In the genomic region with DNA sequence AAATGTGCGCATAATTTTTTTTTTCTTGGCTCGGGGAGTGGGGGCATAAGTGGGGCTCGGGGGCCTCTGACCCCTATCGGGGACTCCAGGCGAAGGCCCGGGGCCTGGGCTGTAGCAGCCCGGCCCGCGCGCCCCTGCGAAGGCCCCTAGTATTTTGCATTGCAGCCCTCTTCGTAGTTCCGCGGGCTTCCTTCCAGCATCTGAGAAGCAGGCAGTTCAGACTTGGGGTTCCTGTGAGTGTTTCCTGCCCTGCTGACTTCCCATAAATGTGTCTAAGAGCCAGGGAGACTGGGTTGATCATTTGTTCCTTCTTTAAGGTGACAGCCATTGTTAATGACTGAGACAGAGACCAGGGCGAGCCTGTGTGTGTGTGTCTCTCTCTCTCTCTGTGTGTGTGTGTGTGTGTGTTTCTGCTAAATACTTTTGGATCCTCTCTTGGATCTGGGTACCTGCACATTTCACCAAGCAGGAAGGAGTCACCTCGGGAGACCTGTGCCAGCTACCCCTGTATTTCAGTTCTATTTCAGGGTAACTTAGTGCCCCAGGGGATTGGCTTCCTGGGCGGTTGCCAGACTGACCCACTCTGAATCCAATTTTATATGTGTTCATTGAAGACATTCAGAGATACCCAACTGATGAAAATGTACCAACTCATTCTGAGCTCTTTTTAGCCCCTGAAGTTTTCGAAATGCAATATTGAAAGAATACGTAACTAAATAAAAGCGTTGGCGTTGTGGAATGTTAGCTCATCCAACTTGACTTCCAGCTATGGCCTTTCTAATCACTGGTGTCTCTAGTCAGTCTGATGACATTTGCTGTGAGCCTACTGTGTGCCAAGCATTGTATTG, we compare ENCODE assay signal across 8 cellular contexts. TPM values are rescaled to one million over a fixed set of nuclear protein-coding genes. Genes with fewer than 3 reads are reported as not detected.
A peak's percentile ranks its signal among the peaks of the same experiment; 100 is the strongest.
DNase-seq lines count a peak whose midpoint lies in the region; ATAC-seq and TF ChIP-seq lines count a peak whose summit lies in the region.

No MANE protein-coding gene starts in this region.

- CTCF ChIA-PET in GM10248 (lab: Yijun Ruan, JAX): interaction anchor here (1.1 to 1.5 kb wide), 2 partner anchors 10 to 61 kb away, joined by 4 to 5 read pairs; no protein-coding TSS in a partner anchor

- intact Hi-C loops in lower leg skin (cut with DNase I; ENCODE audit: low total_unique reads): no loop called here

- H3K4me1 ChIP-seq in HUES64 (ENCODE audit: insufficient read depth, low read length): peaks cover 28% of the 10 kb centered on the region
- peaks cover 18 to 19% of the 10 kb centered on the region in 2 donors for H3K4me1 ChIP-seq in duodenal mucosa (ENCODE audit: control insufficient read depth in 1 of 2, insufficient read depth in 2 of 2, low read length in 2 of 2)

- peak overlapping the region; percentile 73 for H3K27ac ChIP-seq in HUES64 (ENCODE audit: low read depth, low read length)
- peak overlapping the region; percentile 59 for H3K27ac ChIP-seq in duodenal mucosa (ENCODE audit: low read depth, low read length)

- no peaks in the 10 kb centered on the region for H3K36me3 ChIP-seq in HUES64 (ENCODE audit: insufficient read depth, low read length)
- H3K36me3 ChIP-seq in duodenal mucosa (ENCODE audit: control insufficient read depth in 1 of 2, insufficient read depth in 2 of 2, low read length in 2 of 2): no peaks in the 10 kb centered on the region

- TF ChIP-seq CTCF in GM10248 (IDR thresholded peaks at IDR 0.05; ENCODE audit: control extremely low read depth, extremely low read depth, low read depth, missing control alignments) (no peak), lower leg skin (IDR thresholded peaks at IDR 0.05) (no peak)

- POLR2A ChIA-PET in GM10248 (lab: Yijun Ruan, JAX): no interaction called here

- WGBS in HUES64: 26% methylated on average over 21 of the region's 21 CpGs
- 10 to 13% methylated on average over 20 to 21 of the region's 21 CpGs for WGBS in lower leg skin, 2 donors

- H3K9me3 ChIP-seq in HUES64 (ENCODE audit: insufficient read depth, low read depth, low read length) (no peaks in the 10 kb centered on the region), duodenal mucosa (ENCODE audit: control insufficient read depth in 1 of 2, low read length in 2 of 2) (no peaks in the 10 kb centered on the region)

- H3K4me3 ChIP-seq in HUES64 (ENCODE audit: low read length) (peak overlapping the region; percentile 73), duodenal mucosa (ENCODE audit: low read depth in 1 of 2, low read length in 2 of 2) (peak overlapping the region; percentile 79 to 87), lower leg skin (ENCODE audit: low read depth, poor library complexity, severe bottlenecking) (peak overlapping the region; percentile 86)

- TF ChIP-seq POLR2A in lower leg skin (IDR thresholded peaks at IDR 0.05): no peak

- ATAC-seq in GM21576 (IDR thresholded peaks at IDR 0.05; ENCODE audit: unreplicated experiment): peak; percentile 54

- DNase-seq in GM10248 (ENCODE audit: extremely low spot score): peak; percentile 45
- peak; percentile 38 for DNase-seq in activated CD4-positive, CD25-positive, alpha-beta regulatory T cell treated with anti-CD3 and anti-CD28 coated beads, Interleukin-2, amount 50 U/mL, for 72 hours
- peak; percentile 51 to 86 for DNase-seq in lower leg skin (ENCODE audit: low spot score in 2 of 2)
- peak; percentile 50 for DNase-seq in stimulated activated CD8-positive, alpha-beta memory T cell treated with anti-CD3 and anti-CD28 coated beads, Interleukin-4, amount 100 ng/mL, for 48 hours
- no peak for DNase-seq in DMS153 (lab: John Stamatoyannopoulos, UW)

- H3K9ac ChIP-seq in HUES64 (ENCODE audit: low read depth, low read length): peak overlapping the region; percentile 89
- H3K9ac ChIP-seq in duodenal mucosa (ENCODE audit: low read depth in 1 of 2, low read length in 2 of 2): peak overlapping the region; percentile 67 to 87

- H3K27me3 ChIP-seq in HUES64 (ENCODE audit: insufficient read depth, low read length) (no peaks in the 10 kb centered on the region), duodenal mucosa (ENCODE audit: control insufficient read depth in 1 of 2, insufficient read depth in 2 of 2, low read length in 2 of 2) (no peaks in the 10 kb centered on the region)

RNA-seq across cellular contexts. Expression of a gene that starts 0.8 kb away (rescaled TPM):
- 16.8 TPM for polyA plus RNA-seq in HUES64 (2013, experiment 1 of 2)
- 21.3 TPM for polyA plus RNA-seq in HUES64 (2013, experiment 2 of 2)
- total RNA-seq in lower leg skin: 10 to 100 TPM in 1 of 4 donors, 1 to 10 TPM in 3; 3.9 to 15.1 (median 9.1) TPM
